In genomic region chr10:1381339-1381738, GRCh38 we compare ENCODE assay signal across 23 cellular contexts.
A peak's percentile ranks its signal among the peaks of the same experiment; 100 is the strongest.
DNase-seq lines count a peak whose midpoint lies in the region; ATAC-seq and TF ChIP-seq lines count a peak whose summit lies in the region.
"Had no signal": no experiment of that assay in that cellular context is flagged by ENCODE, and none has a peak within 500 bp of the region (broad histone marks: within the 10 kb centered on the region; RNA-seq: fewer than 3 reads in every experiment).

No MANE protein-coding gene starts in this region.

- no peak overlapping the region for H3K23ac ChIP-seq in H9 (ENCODE audit: insufficient read length, low read depth, low read length)

- H3K9me3 Mint-ChIP-seq in H9, result peaks cover 2 to 3% of the 10 kb centered on the region in 2 experiments; a peak in 3 of 5 replicates

- intact Hi-C loops in colonic mucosa (cut with DNase I), result no loop called here
- intact Hi-C loops in stomach (cut with DNase I; ENCODE audit: low total_unique reads), result no loop called here

- peaks cover 2% of the 10 kb centered on the region; the same call in 1 of the 2 replicates for H3K27me3 Mint-ChIP-seq in H9 (ENCODE audit: low read depth)

- no peak for TF ChIP-seq EP300 in stomach (IDR thresholded peaks at IDR 0.05)

- no peak overlapping the region for H2BK12ac ChIP-seq in H9 (ENCODE audit: insufficient read length, low read depth, low read length)

- H4K8ac ChIP-seq in H9 (replicated peaks; ENCODE audit: insufficient read length, low read depth, low read length), result no peak overlapping the region

- H2BK20ac ChIP-seq in H9 (ENCODE audit: low read depth, low read length, poor library complexity, severe bottlenecking), result no peak overlapping the region

- no peak overlapping the region for H2AK5ac ChIP-seq in H9 (ENCODE audit: insufficient read length, low read length)

- H4K20me1 ChIP-seq in H9 (ENCODE audit: control insufficient read depth, insufficient read depth, insufficient read length) (no peaks in the 10 kb centered on the region), GM23248 (ENCODE audit: insufficient read depth) (no peaks in the 10 kb centered on the region)

- no CpG with 5 or more reads among the region's 5 CpGs for WGBS in H9 (ENCODE audit: extremely low coverage, insufficient read length, low lambda C conversion rate)
- WGBS in stomach, 5 donors, result 77 to 83% (median 79%) methylated on average over 5 of the region's 5 CpGs
- WGBS in GM23248 (ENCODE audit: low coverage in 1 of 2, low lambda C conversion rate in 2 of 2, missing lambda C conversion rate in 2 of 2), 2 experiments, result 13 to 20% methylated on average over 5 of the region's 5 CpGs

- H2BK120ac ChIP-seq in H9 (ENCODE audit: low read depth, low read length, poor library complexity, severe bottlenecking), result no peak overlapping the region

- H2AFZ ChIP-seq in H9 (ENCODE audit: low read length) (no peak overlapping the region), GM23248 (no peak overlapping the region)
- H2AFZ ChIP-seq: PC-9 had no signal

- H3K27ac Mint-ChIP-seq in H9, result peak overlapping the region in 1 of 3 experiments; percentile 65; a peak in 1 of 7 replicates
- H3K27ac Mint-ChIP-seq: CD8-positive, alpha-beta T cell had no signal

- peaks cover 0 to 11% (median 2%) of the 10 kb centered on the region in 3 experiments; a peak in 3 of 7 replicates for H3K36me3 Mint-ChIP-seq in H9 (ENCODE audit: insufficient read depth in 1 of 3, low read depth in 3 of 3)
- H3K36me3 Mint-ChIP-seq: CD8-positive, alpha-beta T cell had no signal

- H3T11ph ChIP-seq in H9 (ENCODE audit: low read length), result no peak overlapping the region

- no peak overlapping the region for H2BK5ac ChIP-seq in H9 (ENCODE audit: insufficient read length, low read length)

- H3K56ac ChIP-seq in H9 (ENCODE audit: insufficient read length, low read depth, low read length), result no peak overlapping the region

- H3K4me1 ChIP-seq in H9 (ENCODE audit: insufficient read depth, low read length) (peaks cover 3% of the 10 kb centered on the region; the same call in 1 of the 2 replicates), colonic mucosa (no peaks in the 10 kb centered on the region), stomach (no peaks in the 10 kb centered on the region), GM23248 (ENCODE audit: insufficient read depth) (no peaks in the 10 kb centered on the region)

- H3K9ac ChIP-seq in H9 (ENCODE audit: extremely low read depth, insufficient read length, low read length) (no peak overlapping the region), colonic mucosa (ENCODE audit: low read depth in 2 of 2, low read length in 2 of 2) (no peak overlapping the region), GM23248 (no peak overlapping the region)
- H3K9ac ChIP-seq: SK-N-SH had no signal

- peaks cover 43 to 47% of the 10 kb centered on the region in 2 experiments for H3K4me1 Mint-ChIP-seq in H9

- no peak overlapping the region for H3K4ac ChIP-seq in H9 (ENCODE audit: low read depth, low read length)

- H2BK15ac ChIP-seq in H9 (ENCODE audit: low read depth, low read length), result no peak overlapping the region

- H3K9me3 ChIP-seq in H9 (ENCODE audit: control insufficient read depth, low read depth, low read length) (no peaks in the 10 kb centered on the region), colonic mucosa (no peaks in the 10 kb centered on the region), stomach (no peaks in the 10 kb centered on the region), GM23248 (ENCODE audit: low read depth) (no peaks in the 10 kb centered on the region)

- H3K4me2 ChIP-seq in H9 (ENCODE audit: insufficient read depth, insufficient read length, low read length), result no peak overlapping the region
- no peak overlapping the region for H3K4me2 ChIP-seq in GM23248 (ENCODE audit: unreplicated experiment)
- H3K4me2 ChIP-seq: PC-9, SK-N-SH had no signal

- H3K79me2 ChIP-seq in H9 (ENCODE audit: insufficient read depth, low read length), result no peaks in the 10 kb centered on the region
- H3K79me2 ChIP-seq in GM23248 (ENCODE audit: insufficient read depth), result no peaks in the 10 kb centered on the region

- no peak for ATAC-seq in omental fat pad (ENCODE audit: low FRiP score)
- ATAC-seq: CD8-positive, alpha-beta T cell had no signal

- in situ Hi-C loops in GM23248 (cut with MboI), result no loop called here

- H3K4me3 ChIP-seq in colonic mucosa (no peak overlapping the region), stomach (no peak overlapping the region), GM23248 (no peak overlapping the region)
- H3K4me3 ChIP-seq: PC-9 had no signal

- H3K18ac ChIP-seq in H9 (ENCODE audit: insufficient read length, low read depth, low read length), result no peak overlapping the region

- H3K27me3 ChIP-seq in H9 (ENCODE audit: insufficient read depth, low read length) (peaks cover 3% of the 10 kb centered on the region; the same call in 1 of the 2 replicates), colonic mucosa (no peaks in the 10 kb centered on the region), stomach (peaks cover 0 to 62% (median 17%) of the 10 kb centered on the region in 3 donors), GM23248 (replicated peaks; ENCODE audit: insufficient read depth) (no peaks in the 10 kb centered on the region)

- DNase-seq in NCI-H2107 (lab: John Stamatoyannopoulos, UW) (peak; percentile 4), NCI-H2107 treated with DMSO at 0.1 percent for 48 hours (lab: John Stamatoyannopoulos, UW; ENCODE audit: unreplicated experiment) (no peak), H9 (peak; percentile 27), colonic mucosa (peak; percentile 0), stomach (peak; percentile 9), omental fat pad (ENCODE audit: low spot score) (no peak), GM23248 (no peak)
- DNase-seq: 8988T, C1 segment of cervical spinal cord, DMS153, EL, GF-D8, HCEC 1CT, KG1, NCI-H1092, NCI-H1436, NCI-H2029, NCI-H748 treated with DMSO at 0.1 percent for 48 hours, PC-9, SIG-M5, SK-N-SH had no signal

- no peaks in the 10 kb centered on the region for H3K23me2 ChIP-seq in H9 (ENCODE audit: insufficient read length, low read depth, low read length, poor library complexity, severe bottlenecking)

- H3K14ac ChIP-seq in H9 (ENCODE audit: insufficient read depth, low read length), result no peak overlapping the region

- no peaks in the 10 kb centered on the region for H3K9me2 ChIP-seq in GM23248 (ENCODE audit: insufficient read depth)
- H3K9me2 ChIP-seq: SK-N-SH had no signal

- no peak for TF ChIP-seq CTCF in H9 (conservative IDR thresholded peaks at IDR 0.05)
- TF ChIP-seq CTCF in colonic mucosa (IDR thresholded peaks at IDR 0.05), result no peak
- no peak for TF ChIP-seq CTCF in stomach (IDR thresholded peaks at IDR 0.05)
- no peak for TF ChIP-seq CTCF in omental fat pad (IDR thresholded peaks at IDR 0.05)

- H4K91ac ChIP-seq in H9 (ENCODE audit: insufficient read length, low read depth, low read length), result no peak overlapping the region

- no peaks in the 10 kb centered on the region for H3K79me1 ChIP-seq in H9 (ENCODE audit: insufficient read depth, low read depth, low read length, poor library complexity, severe bottlenecking)

- no peak overlapping the region for H3K27ac ChIP-seq in H9 (ENCODE audit: insufficient read length, low read depth, low read length)
- no peak overlapping the region for H3K27ac ChIP-seq in colonic mucosa
- H3K27ac ChIP-seq in stomach, result no peak overlapping the region
- no peak overlapping the region for H3K27ac ChIP-seq in GM23248
- H3K27ac ChIP-seq: PC-9, RWPE1 had no signal

- H3F3A ChIP-seq in GM23248 (ENCODE audit: insufficient read depth), result no peaks in the 10 kb centered on the region

- H3K4me3 Mint-ChIP-seq in H9, result no peak overlapping the region; a peak in 1 of 5 replicates
- H3K4me3 Mint-ChIP-seq: CD8-positive, alpha-beta T cell had no signal

- H4K5ac ChIP-seq in H9 (ENCODE audit: insufficient read length, low read depth, low read length), result no peak overlapping the region

- H3K36me3 ChIP-seq in colonic mucosa (no peaks in the 10 kb centered on the region), stomach (no peaks in the 10 kb centered on the region), GM23248 (ENCODE audit: low read depth) (no peaks in the 10 kb centered on the region)

- TF ChIP-seq POLR2A in stomach (IDR thresholded peaks at IDR 0.05), result no peak

Comparison
In these comparisons a context has a peak if more than half of its experiments do, and no peak if none do; other contexts are left out.
1. DNase-seq: peak in NCI-H2107 (single experiment), H9 (single experiment), colonic mucosa (single experiment) and stomach (single experiment); none in NCI-H2107 treated with DMSO at 0.1 percent for 48 hours (single experiment), omental fat pad (single experiment) and GM23248 (single experiment).